11 cellular contexts compared by ENCODE assay signal in genomic region chr6:112237644-112238043, GRCh38. TPM values are rescaled to one million over a fixed set of nuclear protein-coding genes. Genes with fewer than 3 reads are reported as not detected.
DNase-seq lines count a peak whose midpoint lies in the region; ATAC-seq and TF ChIP-seq lines count a peak whose summit lies in the region.
"Had no signal": no experiment of that assay in that cellular context is flagged by ENCODE, and none has a peak within 500 bp of the region (broad histone marks: within the 10 kb centered on the region; RNA-seq: fewer than 3 reads in every experiment).

No MANE protein-coding gene starts in this region.

- H3K27me3 Mint-ChIP-seq in activated naive CD8-positive, alpha-beta T cell treated with anti-CD3 and anti-CD28 coated beads for 36 hours = peaks cover 40% of the 10 kb centered on the region
- no peaks in the 10 kb centered on the region for H3K27me3 Mint-ChIP-seq in Calu3 (ENCODE audit: unreplicated experiment)

- H3K14ac ChIP-seq in neuronal stem cell (ENCODE audit: low read length) = no peak overlapping the region

- H3K4me3 ChIP-seq in brain microvascular endothelial cell (ENCODE audit: low read depth, low read length) = no peak overlapping the region
- H3K4me3 ChIP-seq in right atrium auricular region = no peak overlapping the region
- no peak overlapping the region for H3K4me3 ChIP-seq in stomach
- H3K4me3 ChIP-seq in neuronal stem cell (ENCODE audit: low read length in 2 of 2) = no peak overlapping the region

- no peak for TF ChIP-seq EP300 in stomach (IDR thresholded peaks at IDR 0.05)

- intact Hi-C loops in stomach (cut with DNase I; ENCODE audit: low total_unique reads) (no loop called here), Calu3 (cut with micrococcal nuclease; ENCODE audit: unreplicated experiment) (no loop called here)

- no peak overlapping the region for H3K9ac ChIP-seq in neuronal stem cell (ENCODE audit: low read depth, low read length, poor library complexity)

- H3K27ac ChIP-seq in brain microvascular endothelial cell (peak overlapping the region; percentile 21), right atrium auricular region (peak overlapping the region; percentile 55 to 61), stomach (peak overlapping the region in 4 of 5 donors; percentile 61 to 81 (median 71)), neuronal stem cell (replicated peaks; ENCODE audit: low read length) (no peak overlapping the region)
- H3K27ac ChIP-seq: VCaP had no signal

- 45 to 74% (median 68%) methylated on average over 3 of the region's 3 CpGs for WGBS in stomach, 5 donors
- no CpG with 5 or more reads among the region's 3 CpGs for WGBS in neuronal stem cell (ENCODE audit: extremely low coverage in 2 of 2, insufficient read length in 2 of 2, insufficient replicate concordance in 1 of 2), 2 donors

- in situ Hi-C loops in brain microvascular endothelial cell (cut with HindIII; ENCODE audit: low pct_ligation_motif_present, low sequenced_read_pairs) = no loop called here

- TF ChIP-seq CTCF in brain microvascular endothelial cell (IDR thresholded peaks at IDR 0.05; ENCODE audit: low read depth, low read length, missing control alignments) (no peak), right atrium auricular region (IDR thresholded peaks at IDR 0.05) (no peak), stomach (IDR thresholded peaks at IDR 0.05) (no peak), Calu3 (IDR thresholded peaks at IDR 0.05; ENCODE audit: unreplicated experiment) (no peak)

- no peaks in the 10 kb centered on the region for H3K36me3 Mint-ChIP-seq in activated naive CD8-positive, alpha-beta T cell treated with anti-CD3 and anti-CD28 coated beads for 36 hours
- peaks cover 7% of the 10 kb centered on the region for H3K36me3 Mint-ChIP-seq in Calu3 (ENCODE audit: insufficient read depth, unreplicated experiment)

- H3K36me3 ChIP-seq in brain microvascular endothelial cell (replicated peaks) (no peaks in the 10 kb centered on the region), right atrium auricular region (no peaks in the 10 kb centered on the region), stomach (no peaks in the 10 kb centered on the region), neuronal stem cell (replicated peaks in 1 of 2; ENCODE audit: control insufficient read depth in 2 of 2, insufficient read depth in 2 of 2, low read length in 2 of 2) (no peaks in the 10 kb centered on the region)

- H3K4me1 ChIP-seq in right atrium auricular region (peaks cover 0 to 59% of the 10 kb centered on the region in 2 donors), stomach (peaks cover 0 to 76% (median 27%) of the 10 kb centered on the region in 4 donors), neuronal stem cell (ENCODE audit: control insufficient read depth in 2 of 2, insufficient read depth in 1 of 2, low read depth in 1 of 2, low read length in 2 of 2) (no peaks in the 10 kb centered on the region)
- H3K4me1 ChIP-seq: Caco-2 had no signal

- H3K4me1 Mint-ChIP-seq in activated naive CD8-positive, alpha-beta T cell treated with anti-CD3 and anti-CD28 coated beads for 36 hours = peaks cover 20% of the 10 kb centered on the region
- peaks cover 24% of the 10 kb centered on the region for H3K4me1 Mint-ChIP-seq in Calu3 (ENCODE audit: low read depth, unreplicated experiment)

- no peak overlapping the region for H2BK15ac ChIP-seq in neuronal stem cell (ENCODE audit: low read length)

- no peaks in the 10 kb centered on the region for H3K79me1 ChIP-seq in neuronal stem cell (ENCODE audit: low read depth, low read length)

- no peak overlapping the region for H3K18ac ChIP-seq in neuronal stem cell (ENCODE audit: low read length)

- H4K91ac ChIP-seq in neuronal stem cell (ENCODE audit: low read depth, low read length, poor library complexity) = no peak overlapping the region

- H3K9me3 Mint-ChIP-seq in activated naive CD8-positive, alpha-beta T cell treated with anti-CD3 and anti-CD28 coated beads for 36 hours = no peaks in the 10 kb centered on the region
- H3K9me3 Mint-ChIP-seq in Calu3 (ENCODE audit: low read depth, unreplicated experiment) = no peaks in the 10 kb centered on the region

- no peak for ATAC-seq in HG02981 (IDR thresholded peaks at IDR 0.05; ENCODE audit: unreplicated experiment)

- H2BK12ac ChIP-seq in neuronal stem cell (ENCODE audit: low read length) = no peak overlapping the region

- no peak overlapping the region for H2AFZ ChIP-seq in neuronal stem cell (ENCODE audit: low read length)

- peak; percentile 99 for DNase-seq in GM04504 (ENCODE audit: low read depth)
- DNase-seq in brain microvascular endothelial cell = peak; percentile 63
- peak; percentile 78 for DNase-seq in right atrium auricular region (ENCODE audit: low spot score)
- peak; percentile 34 for DNase-seq in stomach
- no peak for DNase-seq in neuronal stem cell (ENCODE audit: low spot score)
- no peak for DNase-seq in activated naive CD8-positive, alpha-beta T cell treated with anti-CD3 and anti-CD28 coated beads for 36 hours
- no peak for DNase-seq in Calu3
- DNase-seq: Caco-2, NCI-H1048 had no signal

- no peaks in the 10 kb centered on the region for H3K9me3 ChIP-seq in right atrium auricular region
- H3K9me3 ChIP-seq in stomach = no peaks in the 10 kb centered on the region
- H3K9me3 ChIP-seq in neuronal stem cell (replicated peaks in 1 of 2; ENCODE audit: control insufficient read depth in 2 of 2, insufficient read depth in 1 of 2, low read depth in 1 of 2, low read length in 2 of 2) = no peaks in the 10 kb centered on the region
- H3K9me3 ChIP-seq: Caco-2 had no signal

- H3K27me3 ChIP-seq in brain microvascular endothelial cell (replicated peaks) = no peaks in the 10 kb centered on the region
- no peaks in the 10 kb centered on the region for H3K27me3 ChIP-seq in right atrium auricular region
- H3K27me3 ChIP-seq in stomach = no peaks in the 10 kb centered on the region
- H3K27me3 ChIP-seq in neuronal stem cell (ENCODE audit: control insufficient read depth in 3 of 3, insufficient read depth in 3 of 3, low read depth in 1 of 3, low read length in 3 of 3) = no peaks in the 10 kb centered on the region

- H3K27ac Mint-ChIP-seq in activated naive CD8-positive, alpha-beta T cell treated with anti-CD3 and anti-CD28 coated beads for 36 hours = no peak overlapping the region
- no peak overlapping the region for H3K27ac Mint-ChIP-seq in Calu3 (ENCODE audit: unreplicated experiment)

- CTCF ChIA-PET in Calu3 (lab: Charles Lee) = no interaction called here

- no peak for TF ChIP-seq POLR2A in stomach (IDR thresholded peaks at IDR 0.05)

- no peak overlapping the region for H4K8ac ChIP-seq in neuronal stem cell (ENCODE audit: low read depth, low read length)

- no TSS peak for BruUV-seq in Calu3 (replicated peaks; lab: Mats Ljungman, UMichigan)

- no peak overlapping the region for H2BK120ac ChIP-seq in neuronal stem cell (ENCODE audit: low read depth, low read length)

- H2AK5ac ChIP-seq in neuronal stem cell (ENCODE audit: low read depth, low read length) = no peak overlapping the region

- H3K4me3 Mint-ChIP-seq in activated naive CD8-positive, alpha-beta T cell treated with anti-CD3 and anti-CD28 coated beads for 36 hours = no peak overlapping the region
- no peak overlapping the region for H3K4me3 Mint-ChIP-seq in Calu3 (ENCODE audit: low read depth, unreplicated experiment)

- H2BK5ac ChIP-seq in neuronal stem cell (ENCODE audit: low read length) = no peak overlapping the region

- no peak overlapping the region for H3K4me2 ChIP-seq in neuronal stem cell (ENCODE audit: insufficient read depth, low read length, poor library complexity, severe bottlenecking)

- no peak overlapping the region for H3K23ac ChIP-seq in neuronal stem cell (ENCODE audit: low read depth, low read length, poor library complexity)

- H3K4ac ChIP-seq in neuronal stem cell (ENCODE audit: low read length) = no peak overlapping the region

RNA-seq across cellular contexts. Expression of gene LAMA4, which starts 16.7 kb away (rescaled TPM):
- total RNA-seq in right atrium auricular region (10 to 100 TPM; 37.2 to 47.1 TPM), stomach (100 to 1,000 TPM in 2 of 5 donors, 10 to 100 TPM in 3; 39.1 to 324 (median 56.1) TPM), Calu3 (2022) (85.8 and 89.9 TPM in 2 replicates)
- polyA plus RNA-seq in stomach = 10 to 100 TPM in 2 of 3 donors, 1 to 10 TPM in 1; 9.7 to 18.5 (median 14.0) TPM
- 1.6 TPM for polyA plus RNA-seq in neuronal stem cell (2013, experiment 1 of 2)
- polyA plus RNA-seq in neuronal stem cell (2013, experiment 2 of 2) = 1.4 TPM
- not detected for total RNA-seq in activated naive CD8-positive, alpha-beta T cell treated with anti-CD3 and anti-CD28 coated beads for 36 hours
- total RNA-seq: Caco-2 had no signal

Comparison
In these comparisons a context has a peak if more than half of its experiments do, and no peak if none do; other contexts are left out.
1. DNase-seq: peak in GM04504 (single experiment), brain microvascular endothelial cell (single experiment), right atrium auricular region (single experiment) and stomach (single experiment); none in neuronal stem cell (single experiment), activated naive CD8-positive, alpha-beta T cell treated with anti-CD3 and anti-CD28 coated beads for 36 hours (single experiment) and Calu3 (single experiment).
2. RNA of gene LAMA4, which starts 16.7 kb away (total RNA-seq): 85.8 to 89.9 TPM in Calu3, 39.1 to 324 TPM in stomach and 37.2 to 47.1 TPM in right atrium auricular region; not detected in activated naive CD8-positive, alpha-beta T cell treated with anti-CD3 and anti-CD28 coated beads for 36 hours; every median in the first group is over 10 times any median in the second.